1 cellular context compared by ENCODE assay signal in genomic region chr2:20172273-20173052, GRCh38.
TF ChIP-seq lines count a peak whose summit lies in the region.

No MANE protein-coding gene starts in this region.

TF ChIP-seq in HepG2, 621 proteins besides CTCF, POLR2A, EP300 and RAD21 (continued from another document and continues in another):
- TF ChIP-seq, protein P1, sequence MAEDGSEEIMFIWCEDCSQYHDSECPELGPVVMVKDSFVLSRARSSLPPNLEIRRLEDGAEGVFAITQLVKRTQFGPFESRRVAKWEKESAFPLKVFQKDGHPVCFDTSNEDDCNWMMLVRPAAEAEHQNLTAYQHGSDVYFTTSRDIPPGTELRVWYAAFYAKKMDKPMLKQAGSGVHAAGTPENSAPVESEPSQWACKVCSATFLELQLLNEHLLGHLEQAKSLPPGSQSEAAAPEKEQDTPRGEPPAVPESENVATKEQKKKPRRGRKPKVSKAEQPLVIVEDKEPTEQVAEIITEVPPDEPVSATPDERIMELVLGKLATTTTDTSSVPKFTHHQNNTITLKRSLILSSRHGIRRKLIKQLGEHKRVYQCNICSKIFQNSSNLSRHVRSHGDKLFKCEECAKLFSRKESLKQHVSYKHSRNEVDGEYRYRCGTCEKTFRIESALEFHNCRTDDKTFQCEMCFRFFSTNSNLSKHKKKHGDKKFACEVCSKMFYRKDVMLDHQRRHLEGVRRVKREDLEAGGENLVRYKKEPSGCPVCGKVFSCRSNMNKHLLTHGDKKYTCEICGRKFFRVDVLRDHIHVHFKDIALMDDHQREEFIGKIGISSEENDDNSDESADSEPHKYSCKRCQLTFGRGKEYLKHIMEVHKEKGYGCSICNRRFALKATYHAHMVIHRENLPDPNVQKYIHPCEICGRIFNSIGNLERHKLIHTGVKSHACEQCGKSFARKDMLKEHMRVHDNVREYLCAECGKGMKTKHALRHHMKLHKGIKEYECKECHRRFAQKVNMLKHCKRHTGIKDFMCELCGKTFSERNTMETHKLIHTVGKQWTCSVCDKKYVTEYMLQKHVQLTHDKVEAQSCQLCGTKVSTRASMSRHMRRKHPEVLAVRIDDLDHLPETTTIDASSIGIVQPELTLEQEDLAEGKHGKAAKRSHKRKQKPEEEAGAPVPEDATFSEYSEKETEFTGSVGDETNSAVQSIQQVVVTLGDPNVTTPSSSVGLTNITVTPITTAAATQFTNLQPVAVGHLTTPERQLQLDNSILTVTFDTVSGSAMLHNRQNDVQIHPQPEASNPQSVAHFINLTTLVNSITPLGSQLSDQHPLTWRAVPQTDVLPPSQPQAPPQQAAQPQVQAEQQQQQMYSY (CRISPR knock-in tag; IDR thresholded peaks at IDR 0.05): 0 out of 2 replicates have a peak, but pooled peaks have one; percentile 34
- no peak for TF ChIP-seq FOXK1 (CRISPR knock-in tag; IDR thresholded peaks at IDR 0.05; ENCODE audit: borderline replicate concordance, low read depth)
- peak; percentile 85 for TF ChIP-seq ZNF644 (CRISPR knock-in tag; IDR thresholded peaks at IDR 0.05; ENCODE audit: low read depth)
- peak; percentile 40; the same call in 1 of the 2 replicates for TF ChIP-seq ATF2 (CRISPR knock-in tag; IDR thresholded peaks at IDR 0.05)
- no peak for TF ChIP-seq BRF2 (CRISPR knock-in tag; IDR thresholded peaks at IDR 0.05)
- 0 out of 2 replicates have a peak, but pooled peaks have one; percentile 16 for TF ChIP-seq TFE3 (CRISPR knock-in tag; IDR thresholded peaks at IDR 0.05)
- 0 out of 2 replicates have a peak, but pooled peaks have one; percentile 22 for TF ChIP-seq ELF3 (CRISPR knock-in tag; IDR thresholded peaks at IDR 0.05)
- TF ChIP-seq SP5 (CRISPR knock-in tag; IDR thresholded peaks at IDR 0.05; ENCODE audit: borderline replicate concordance, low read depth): peak; percentile 73; the same call in 1 of the 2 replicates
- no peak for TF ChIP-seq ARNT2 (CRISPR knock-in tag; IDR thresholded peaks at IDR 0.05; ENCODE audit: low read depth)
- TF ChIP-seq NR2F2 (IDR thresholded peaks at IDR 0.05; ENCODE audit: borderline replicate concordance, low read depth): 0 out of 2 replicates have a peak, but pooled peaks have one; percentile 13
- TF ChIP-seq ZNF136 (CRISPR knock-in tag; IDR thresholded peaks at IDR 0.05; ENCODE audit: low read depth): 0 out of 2 replicates have a peak, but pooled peaks have one; percentile 15
- peak; percentile 65 for TF ChIP-seq FOXA3 (CRISPR knock-in tag; IDR thresholded peaks at IDR 0.05)
- peak; percentile 56; the same call in 1 of the 2 replicates for TF ChIP-seq ZNF768 (CRISPR knock-in tag; IDR thresholded peaks at IDR 0.05)
- TF ChIP-seq ZBTB26 (CRISPR knock-in tag; IDR thresholded peaks at IDR 0.05; ENCODE audit: borderline replicate concordance): peak; percentile 49; the same call in 1 of the 2 replicates
- TF ChIP-seq MYPOP (CRISPR knock-in tag; IDR thresholded peaks at IDR 0.05): 0 out of 2 replicates have a peak, but pooled peaks have one; percentile 28
- peak; percentile 75 for TF ChIP-seq ZNF687 (CRISPR knock-in tag; IDR thresholded peaks at IDR 0.05)
- TF ChIP-seq TCF12 (IDR thresholded peaks at IDR 0.05): no peak
- no peak for TF ChIP-seq TCF12 (CRISPR knock-in tag; IDR thresholded peaks at IDR 0.05)
- TF ChIP-seq MED1 (CRISPR knock-in tag; IDR thresholded peaks at IDR 0.05): 0 out of 2 replicates have a peak, but pooled peaks have one; percentile 23
- TF ChIP-seq FOXO1 (CRISPR knock-in tag; IDR thresholded peaks at IDR 0.05): no peak
- TF ChIP-seq RBM22 (optimal IDR thresholded peaks at IDR 0.05; ENCODE audit: low read length): no peak
- peak; percentile 42; the same call in 1 of the 2 replicates for TF ChIP-seq SAP130 (CRISPR knock-in tag; IDR thresholded peaks at IDR 0.05; ENCODE audit: low read depth)
- peak; percentile 49 for TF ChIP-seq CREM (IDR thresholded peaks at IDR 0.05)
- TF ChIP-seq CREM (CRISPR knock-in tag; IDR thresholded peaks at IDR 0.05): no peak
- peak; percentile 43; the same call in 1 of the 2 replicates for TF ChIP-seq PHF8 (CRISPR knock-in tag; IDR thresholded peaks at IDR 0.05)
- TF ChIP-seq, protein P2, sequence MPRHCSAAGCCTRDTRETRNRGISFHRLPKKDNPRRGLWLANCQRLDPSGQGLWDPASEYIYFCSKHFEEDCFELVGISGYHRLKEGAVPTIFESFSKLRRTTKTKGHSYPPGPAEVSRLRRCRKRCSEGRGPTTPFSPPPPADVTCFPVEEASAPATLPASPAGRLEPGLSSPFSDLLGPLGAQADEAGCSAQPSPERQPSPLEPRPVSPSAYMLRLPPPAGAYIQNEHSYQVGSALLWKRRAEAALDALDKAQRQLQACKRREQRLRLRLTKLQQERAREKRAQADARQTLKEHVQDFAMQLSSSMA (CRISPR knock-in tag; IDR thresholded peaks at IDR 0.05): 0 out of 2 replicates have a peak, but pooled peaks have one; percentile 58
- TF ChIP-seq ZFP82 (CRISPR knock-in tag; IDR thresholded peaks at IDR 0.05; ENCODE audit: borderline replicate concordance): no peak
- 0 out of 2 replicates have a peak, but pooled peaks have one; percentile 9 for TF ChIP-seq BRD4 (CRISPR knock-in tag; IDR thresholded peaks at IDR 0.05)
- peak; percentile 33; the same call in 1 of the 2 replicates for TF ChIP-seq DRAP1 (CRISPR knock-in tag; IDR thresholded peaks at IDR 0.05)
- TF ChIP-seq, protein P3, sequence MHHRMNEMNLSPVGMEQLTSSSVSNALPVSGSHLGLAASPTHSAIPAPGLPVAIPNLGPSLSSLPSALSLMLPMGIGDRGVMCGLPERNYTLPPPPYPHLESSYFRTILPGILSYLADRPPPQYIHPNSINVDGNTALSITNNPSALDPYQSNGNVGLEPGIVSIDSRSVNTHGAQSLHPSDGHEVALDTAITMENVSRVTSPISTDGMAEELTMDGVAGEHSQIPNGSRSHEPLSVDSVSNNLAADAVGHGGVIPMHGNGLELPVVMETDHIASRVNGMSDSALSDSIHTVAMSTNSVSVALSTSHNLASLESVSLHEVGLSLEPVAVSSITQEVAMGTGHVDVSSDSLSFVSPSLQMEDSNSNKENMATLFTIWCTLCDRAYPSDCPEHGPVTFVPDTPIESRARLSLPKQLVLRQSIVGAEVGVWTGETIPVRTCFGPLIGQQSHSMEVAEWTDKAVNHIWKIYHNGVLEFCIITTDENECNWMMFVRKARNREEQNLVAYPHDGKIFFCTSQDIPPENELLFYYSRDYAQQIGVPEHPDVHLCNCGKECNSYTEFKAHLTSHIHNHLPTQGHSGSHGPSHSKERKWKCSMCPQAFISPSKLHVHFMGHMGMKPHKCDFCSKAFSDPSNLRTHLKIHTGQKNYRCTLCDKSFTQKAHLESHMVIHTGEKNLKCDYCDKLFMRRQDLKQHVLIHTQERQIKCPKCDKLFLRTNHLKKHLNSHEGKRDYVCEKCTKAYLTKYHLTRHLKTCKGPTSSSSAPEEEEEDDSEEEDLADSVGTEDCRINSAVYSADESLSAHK (CRISPR knock-in tag; IDR thresholded peaks at IDR 0.05; ENCODE audit: borderline replicate concordance): no peak
- no peak for TF ChIP-seq REL (CRISPR knock-in tag; conservative IDR thresholded peaks at IDR 0.05)
- peak; percentile 58; the same call in 1 of the 2 replicates for TF ChIP-seq ZBTB7B (CRISPR knock-in tag; IDR thresholded peaks at IDR 0.05)
- TF ChIP-seq RXRA (CRISPR knock-in tag; IDR thresholded peaks at IDR 0.05): peak; percentile 49; the same call in 1 of the 2 replicates
- peak; percentile 97 for TF ChIP-seq TCF7 (IDR thresholded peaks at IDR 0.05; ENCODE audit: low read depth)
- peak; percentile 53 for TF ChIP-seq PTBP1 (IDR thresholded peaks at IDR 0.05; ENCODE audit: low read depth, low read length, poor library complexity, severe bottlenecking)
- TF ChIP-seq ZNF292 (CRISPR knock-in tag; IDR thresholded peaks at IDR 0.05; ENCODE audit: borderline replicate concordance, low read depth): peak; percentile 61; the same call in 1 of the 2 replicates
- no peak for TF ChIP-seq ZFP1 (CRISPR knock-in tag; IDR thresholded peaks at IDR 0.05)
- TF ChIP-seq FOXA1 (IDR thresholded peaks at IDR 0.05): no peak
- TF ChIP-seq FOXA1 (CRISPR knock-in tag; IDR thresholded peaks at IDR 0.05): 0 out of 2 replicates have a peak, but pooled peaks have one; percentile 44
- TF ChIP-seq NR2F6 (IDR thresholded peaks at IDR 0.05): peak; percentile 38; the same call in 1 of the 2 replicates
- TF ChIP-seq NR2F6 (CRISPR knock-in tag; IDR thresholded peaks at IDR 0.05): peak; percentile 29; the same call in 1 of the 2 replicates
- TF ChIP-seq ZNF724P (CRISPR knock-in tag; IDR thresholded peaks at IDR 0.05; ENCODE audit: borderline replicate concordance): no peak
